Comparison of ENCODE assay signal across 25 cellular contexts in genomic region chr2:203819434-203820133, GRCh38. TPM values are rescaled to one million over a fixed set of nuclear protein-coding genes. Genes with fewer than 3 reads are reported as not detected.
DNase-seq lines count a peak whose midpoint lies in the region; ATAC-seq and TF ChIP-seq lines count a peak whose summit lies in the region.
"Had no signal": no experiment of that assay in that cellular context is flagged by ENCODE, and none has a peak within 500 bp of the region (broad histone marks: within the 10 kb centered on the region; RNA-seq: fewer than 3 reads in every experiment).

No MANE protein-coding gene starts in this region.

- H3K36me3 Mint-ChIP-seq in activated naive CD4-positive, alpha-beta T cell treated with anti-CD3 and anti-CD28 coated beads, Interleukin-2, amount 50 U/mL, for 24 hours: no peaks in the 10 kb centered on the region
- no peaks in the 10 kb centered on the region for H3K36me3 Mint-ChIP-seq in activated naive CD4-positive, alpha-beta T cell treated with anti-CD3 and anti-CD28 coated beads, Interleukin-2, amount 50 U/mL, for 72 hours
- H3K36me3 Mint-ChIP-seq: brain; naive thymus-derived CD8-positive, alpha-beta T cell; stimulated activated naive B cell treated with anti-CD40 and anti-IgM and Interleukin-4, amounts not matched to agents 10 μg/mL and 1 μg/mL and 100 μg/mL, for 72 hours had no signal

- WGBS in body of pancreas, 2 donors: 72 to 77% methylated on average over 11 to 14 of the region's 14 CpGs
- WGBS in sigmoid colon, 2 donors: 75 to 83% methylated on average over 14 of the region's 14 CpGs

- H3K27ac ChIP-seq in body of pancreas: no peak overlapping the region
- H3K27ac ChIP-seq in upper lobe of right lung: no peak overlapping the region
- no peak overlapping the region for H3K27ac ChIP-seq in sigmoid colon
- H3K27ac ChIP-seq: BLaER1, skin epidermis had no signal

- H3K4me1 Mint-ChIP-seq in activated naive CD4-positive, alpha-beta T cell treated with anti-CD3 and anti-CD28 coated beads, Interleukin-2, amount 50 U/mL, for 24 hours: peaks cover 25% of the 10 kb centered on the region

- TF ChIP-seq EP300 in sigmoid colon (IDR thresholded peaks at IDR 0.05): no peak

- H3K9me3 ChIP-seq in body of pancreas (no peaks in the 10 kb centered on the region), upper lobe of right lung (no peaks in the 10 kb centered on the region), sigmoid colon (no peaks in the 10 kb centered on the region)
- H3K9me3 ChIP-seq: BLaER1 had no signal

- no peak overlapping the region for H3K4me3 ChIP-seq in body of pancreas
- no peak overlapping the region for H3K4me3 ChIP-seq in upper lobe of right lung
- H3K4me3 ChIP-seq in sigmoid colon: no peak overlapping the region
- H3K4me3 ChIP-seq: BLaER1, skin epidermis had no signal

- H3K4me1 ChIP-seq in body of pancreas: no peaks in the 10 kb centered on the region
- H3K4me1 ChIP-seq in upper lobe of right lung: peaks cover 10% of the 10 kb centered on the region
- H3K4me1 ChIP-seq in sigmoid colon: peaks cover 0 to 11% (median 5%) of the 10 kb centered on the region in 4 donors

- H3K27me3 ChIP-seq in body of pancreas: no peaks in the 10 kb centered on the region
- no peaks in the 10 kb centered on the region for H3K27me3 ChIP-seq in upper lobe of right lung
- H3K27me3 ChIP-seq in sigmoid colon: no peaks in the 10 kb centered on the region
- H3K27me3 ChIP-seq: BLaER1 had no signal

- TF ChIP-seq CTCF in body of pancreas (IDR thresholded peaks at IDR 0.05) (no peak), upper lobe of right lung (IDR thresholded peaks at IDR 0.05) (no peak), sigmoid colon (IDR thresholded peaks at IDR 0.05) (no peak)

- H3K4me3 Mint-ChIP-seq in activated naive CD4-positive, alpha-beta T cell treated with anti-CD3 and anti-CD28 coated beads, Interleukin-2, amount 50 U/mL, for 24 hours: no peak overlapping the region
- H3K4me3 Mint-ChIP-seq: activated B cell treated with CpG ODN at 0.5 μM for 24 hours; activated naive CD8-positive, alpha-beta T cell treated with anti-CD3 and anti-CD28 coated beads, Interleukin-2, amount 50 U/mL, for 24 hours; brain; naive thymus-derived CD8-positive, alpha-beta T cell; stimulated activated naive B cell treated with anti-CD40 and anti-IgM and Interleukin-4, amounts not matched to agents 10 μg/mL and 1 μg/mL and 100 μg/mL, for 72 hours; T-helper 2 cell treated with Interferon-gamma antibody and Interleukin-4, amounts not matched to agents 5 μg/mL and 100 μg/mL, for 36 hours had no signal

- no peaks in the 10 kb centered on the region for H3K27me3 Mint-ChIP-seq in activated naive CD4-positive, alpha-beta T cell treated with anti-CD3 and anti-CD28 coated beads, Interleukin-2, amount 50 U/mL, for 24 hours

- H3K9me3 Mint-ChIP-seq in activated naive CD4-positive, alpha-beta T cell treated with anti-CD3 and anti-CD28 coated beads, Interleukin-2, amount 50 U/mL, for 24 hours: no peaks in the 10 kb centered on the region
- H3K9me3 Mint-ChIP-seq in activated naive CD4-positive, alpha-beta T cell treated with anti-CD3 and anti-CD28 coated beads, Interleukin-2, amount 50 U/mL, for 72 hours: peaks cover 0 to 2% of the 10 kb centered on the region in 2 donors
- H3K9me3 Mint-ChIP-seq: activated B cell treated with CpG ODN at 0.5 μM for 24 hours; activated naive CD8-positive, alpha-beta T cell treated with anti-CD3 and anti-CD28 coated beads, Interleukin-2, amount 50 U/mL, for 24 hours; naive thymus-derived CD8-positive, alpha-beta T cell; stimulated activated naive B cell treated with anti-CD40 and anti-IgM and Interleukin-4, amounts not matched to agents 10 μg/mL and 1 μg/mL and 100 μg/mL, for 72 hours; T-helper 2 cell treated with Interferon-gamma antibody and Interleukin-4, amounts not matched to agents 5 μg/mL and 100 μg/mL, for 36 hours had no signal

- TF ChIP-seq POLR2A in body of pancreas (IDR thresholded peaks at IDR 0.05): no peak
- TF ChIP-seq POLR2A in sigmoid colon (IDR thresholded peaks at IDR 0.05): no peak

- peak overlapping the region; percentile 75 for H3K27ac Mint-ChIP-seq in activated naive CD4-positive, alpha-beta T cell treated with anti-CD3 and anti-CD28 coated beads, Interleukin-2, amount 50 U/mL, for 24 hours
- H3K27ac Mint-ChIP-seq in activated naive CD4-positive, alpha-beta T cell treated with anti-CD3 and anti-CD28 coated beads, Interleukin-2, amount 50 U/mL, for 72 hours: no peak overlapping the region
- H3K27ac Mint-ChIP-seq: activated B cell treated with CpG ODN at 0.5 μM for 24 hours; activated naive CD8-positive, alpha-beta T cell treated with anti-CD3 and anti-CD28 coated beads, Interleukin-2, amount 50 U/mL, for 24 hours; stimulated activated naive B cell treated with anti-CD40 and anti-IgM and Interleukin-4, amounts not matched to agents 10 μg/mL and 1 μg/mL and 100 μg/mL, for 72 hours; T-helper 2 cell treated with Interferon-gamma antibody and Interleukin-4, amounts not matched to agents 5 μg/mL and 100 μg/mL, for 36 hours had no signal

- H3K36me3 ChIP-seq in body of pancreas (replicated peaks in 1 of 2; ENCODE audit: insufficient read depth in 1 of 2, low read depth in 2 of 2) (no peaks in the 10 kb centered on the region), upper lobe of right lung (no peaks in the 10 kb centered on the region), sigmoid colon (no peaks in the 10 kb centered on the region)
- H3K36me3 ChIP-seq: BLaER1 had no signal

- intact Hi-C loops in body of pancreas (cut with DNase I): loop anchor here (10.0 kb wide), 1 partner anchor 335 kb away; no protein-coding TSS in a partner anchor
- intact Hi-C loops in upper lobe of right lung (cut with DNase I): loop anchor here (10.0 kb wide), 1 partner anchor 335 kb away; no protein-coding TSS in a partner anchor
- intact Hi-C loops in sigmoid colon (cut with DNase I): loop anchor here (5.0 to 10.0 kb wide), 3 partner anchors 85 to 332 kb away; no protein-coding TSS in a partner anchor
- intact Hi-C loops in posterior cingulate gyrus (cut with DNase I): no loop called here

- no peak for DNase-seq in activated naive CD4-positive, alpha-beta T cell treated with anti-CD3 and anti-CD28 coated beads, Interleukin-2, amount 50 U/mL, for 72 hours (ENCODE audit: low spot score in 2 of 2)
- DNase-seq in body of pancreas: peak in 3 of 4 donors; percentile 13 to 26 (median 23)
- DNase-seq in mucosa of gallbladder (ENCODE audit: low spot score): peak; percentile 73
- no peak for DNase-seq in upper lobe of right lung
- DNase-seq in sigmoid colon: no peak
- no peak for DNase-seq in posterior cingulate gyrus
- DNase-seq: activated B cell treated with CpG ODN at 0.5 μM for 24 hours; activated CD4-positive, alpha-beta T cell treated with anti-CD3 and anti-CD28 coated beads, Interleukin-2, amount 50 U/mL, for 48 hours; activated effector memory CD4-positive, alpha-beta T cell treated with Interleukin-2 at 50 U/mL for 16 hours; activated naive CD8-positive, alpha-beta T cell treated with anti-CD3 and anti-CD28 coated beads, Interleukin-2, amount 50 U/mL, for 24 hours; Calu3; Kasumi-1; naive thymus-derived CD8-positive, alpha-beta T cell; NCI-H1105; NCI-H2029; NCI-H446; stimulated activated CD4-positive, alpha-beta T cell treated with anti-CD3 and anti-CD28 coated beads, Interleukin-2, amount 100 ng/mL, for 24 hours; stimulated activated naive B cell treated with anti-CD40 and anti-IgM and Interleukin-4, amounts not matched to agents 10 μg/mL and 1 μg/mL and 100 μg/mL, for 72 hours had no signal

- ATAC-seq in activated naive CD4-positive, alpha-beta T cell treated with anti-CD3 and anti-CD28 coated beads, Interleukin-2, amount 50 U/mL, for 72 hours: no peak
- no peak for ATAC-seq in body of pancreas
- ATAC-seq in upper lobe of right lung: peak; percentile 13
- ATAC-seq in GM21723 (IDR thresholded peaks at IDR 0.05; ENCODE audit: unreplicated experiment): no peak
- ATAC-seq: activated naive CD8-positive, alpha-beta T cell treated with anti-CD3 and anti-CD28 coated beads, Interleukin-2, amount 50 U/mL, for 24 hours; naive thymus-derived CD8-positive, alpha-beta T cell; stimulated activated naive B cell treated with anti-CD40 and anti-IgM and Interleukin-4, amounts not matched to agents 10 μg/mL and 1 μg/mL and 100 μg/mL, for 72 hours had no signal

RNA-seq across cellular contexts. Expression of gene CTLA4, which starts 48.0 kb away (rescaled TPM):
- 10 to 100 TPM; 55.0 to 61.7 TPM for total RNA-seq in activated naive CD4-positive, alpha-beta T cell treated with anti-CD3 and anti-CD28 coated beads, Interleukin-2, amount 50 U/mL, for 72 hours
- total RNA-seq in body of pancreas (not detected), mucosa of gallbladder (1.6 TPM), upper lobe of right lung (1.4 TPM), sigmoid colon (under 1 TPM in 1 of 4 donors, not detected in 3; 0.49 TPM)
- polyA plus RNA-seq in sigmoid colon: 1 to 10 TPM in 1 of 3 donors, not detected in 2; 9.0 TPM
- total RNA-seq: Calu3, H1 had no signal
- polyA plus RNA-seq: H1 had no signal

Comparison
In these comparisons a context has a peak if more than half of its experiments do, and no peak if none do; other contexts are left out.
1. DNase-seq: peak in body of pancreas (3 of 4) and mucosa of gallbladder (single experiment); none in activated naive CD4-positive, alpha-beta T cell treated with anti-CD3 and anti-CD28 coated beads, Interleukin-2, amount 50 U/mL, for 72 hours (0 of 2), upper lobe of right lung (single experiment), sigmoid colon (single experiment) and posterior cingulate gyrus (0 of 10).
2. RNA of gene CTLA4, which starts 48.0 kb away (total RNA-seq): 55.0 to 61.7 TPM in activated naive CD4-positive, alpha-beta T cell treated with anti-CD3 and anti-CD28 coated beads, Interleukin-2, amount 50 U/mL, for 72 hours; 1.6 TPM in mucosa of gallbladder (single experiment), 1.4 TPM in upper lobe of right lung (single experiment), not detected in body of pancreas and 0.49 TPM in sigmoid colon; every median in the first group is over 10 times any median in the second.